Comparison of ENCODE assay signal across 10 cellular contexts in genomic region chr7:908159-908918, GRCh38. TPM values are rescaled to one million over a fixed set of nuclear protein-coding genes. Genes with fewer than 3 reads are reported as not detected.
DNase-seq lines count a peak whose midpoint lies in the region; ATAC-seq and TF ChIP-seq lines count a peak whose summit lies in the region.
"Had no signal": no experiment of that assay in that cellular context is flagged by ENCODE, and none has a peak within 500 bp of the region (broad histone marks: within the 10 kb centered on the region; RNA-seq: fewer than 3 reads in every experiment).

No MANE protein-coding gene starts in this region.

- CTCF ChIA-PET in RWPE1 (lab: Yijun Ruan, JAX) = interaction anchor here (0.6 to 2.1 kb wide), 12 partner anchors 10 to 1426 kb away, joined by 3 to 9 read pairs (median 5); partner anchors contain the start of gene ADAP1

- H3K14ac ChIP-seq in trophoblast cell (ENCODE audit: low read length) = peak overlapping the region; percentile 15

- ATAC-seq in GM18511 (IDR thresholded peaks at IDR 0.05; ENCODE audit: unreplicated experiment) = peak; percentile 12
- ATAC-seq in HG03196 (IDR thresholded peaks at IDR 0.05; ENCODE audit: unreplicated experiment) = peak; percentile 10
- ATAC-seq in GM18502 (IDR thresholded peaks at IDR 0.05; ENCODE audit: poor library complexity, unreplicated experiment) = no peak
- no peak for ATAC-seq in GM19452 (IDR thresholded peaks at IDR 0.05; ENCODE audit: unreplicated experiment)

- H3K27me3 Mint-ChIP-seq in chondrocyte (ENCODE audit: low read depth) = peaks cover 4% of the 10 kb centered on the region

- H3K27ac ChIP-seq in trophoblast cell (ENCODE audit: low read depth, low read length) = no peak overlapping the region
- H3K27ac ChIP-seq in RWPE1 = no peak overlapping the region; the same call in 1 of the 2 replicates
- H3K27ac ChIP-seq: uterus had no signal

- no peaks in the 10 kb centered on the region for H3K79me2 ChIP-seq in trophoblast cell (ENCODE audit: control insufficient read depth, insufficient read depth, low read length, poor library complexity)

- H3K23ac ChIP-seq in trophoblast cell (ENCODE audit: low read length) = no peak overlapping the region

- H3K4ac ChIP-seq in trophoblast cell (ENCODE audit: low read depth, low read length) = peak overlapping the region; percentile 9

- no peaks in the 10 kb centered on the region for H3K36me3 Mint-ChIP-seq in chondrocyte (ENCODE audit: low read depth)

- peaks cover 3% of the 10 kb centered on the region for H3K79me1 ChIP-seq in trophoblast cell (ENCODE audit: low read length)

- H2AK5ac ChIP-seq in trophoblast cell (ENCODE audit: low read length) = peak overlapping the region; percentile 72

- H3K27me3 ChIP-seq in trophoblast cell (ENCODE audit: insufficient read depth, low read length) = peaks cover 3% of the 10 kb centered on the region
- H3K27me3 ChIP-seq: uterus had no signal

- H2BK120ac ChIP-seq in trophoblast cell (ENCODE audit: insufficient read depth, low read length, poor library complexity) = peak overlapping the region; percentile 20

- H2BK12ac ChIP-seq in trophoblast cell (ENCODE audit: low read length) = peak overlapping the region; percentile 82

- no peaks in the 10 kb centered on the region for H3K9me3 Mint-ChIP-seq in chondrocyte (ENCODE audit: low read depth)

- no CpG with 5 or more reads among the region's 37 CpGs for WGBS in trophoblast cell (ENCODE audit: extremely low coverage, insufficient coverage, insufficient read length)

- peak overlapping the region; percentile 12 for H3K4me3 Mint-ChIP-seq in chondrocyte (ENCODE audit: unreplicated experiment)

- H3K27ac Mint-ChIP-seq in chondrocyte (ENCODE audit: unreplicated experiment) = peak overlapping the region; percentile 22

- no peak for TF ChIP-seq CTCF in chondrocyte (IDR thresholded peaks at IDR 0.05)
- TF ChIP-seq CTCF in RWPE1 (conservative IDR thresholded peaks at IDR 0.05; ENCODE audit: low read depth) = no peak

- peak overlapping the region; percentile 63 for H4K8ac ChIP-seq in trophoblast cell (ENCODE audit: low read depth, low read length)

- peaks cover 0 to 7% of the 10 kb centered on the region in 2 experiments for H3K4me1 ChIP-seq in trophoblast cell (ENCODE audit: control insufficient read depth in 1 of 2, insufficient read depth in 2 of 2, low read length in 2 of 2)

- H3K9me3 ChIP-seq in trophoblast cell (ENCODE audit: insufficient read depth, low read depth, low read length) = peaks cover 19% of the 10 kb centered on the region
- H3K9me3 ChIP-seq: mucosa of descending colon, uterus had no signal

- H3K4me2 ChIP-seq in trophoblast cell (ENCODE audit: low read length) = peak overlapping the region; percentile 55

- DNase-seq in chondrocyte (ENCODE audit: low spot score) (no peak), trophoblast cell (no peak), RWPE1 (ENCODE audit: low spot score) (no peak), hepatic stellate cell (ENCODE audit: low spot score) (no peak)

- POLR2A ChIA-PET in RWPE1 (lab: Yijun Ruan, JAX; ENCODE audit: low non-redundant PET) = interaction anchor here (0.7 kb wide), 1 partner anchor 10 kb away, joined by 3 read pairs; no protein-coding TSS in a partner anchor

- H3K4me1 Mint-ChIP-seq in chondrocyte (ENCODE audit: low read depth) = peaks cover 4% of the 10 kb centered on the region

- H3K36me3 ChIP-seq in trophoblast cell (ENCODE audit: control insufficient read depth in 1 of 2, insufficient read depth in 2 of 2, low read length in 2 of 2) = no peaks in the 10 kb centered on the region
- H3K36me3 ChIP-seq: uterus had no signal

- H2BK5ac ChIP-seq in trophoblast cell (ENCODE audit: low read depth, low read length, poor library complexity) = peak overlapping the region; percentile 18

- H3K18ac ChIP-seq in trophoblast cell (ENCODE audit: low read length) = peak overlapping the region; percentile 24

- peak overlapping the region; percentile 83 for H4K12ac ChIP-seq in trophoblast cell (ENCODE audit: low read depth, low read length)

- H3K9ac ChIP-seq in trophoblast cell (ENCODE audit: low read length) = no peak overlapping the region

- H2AFZ ChIP-seq in trophoblast cell (ENCODE audit: insufficient read depth, low read length, poor library complexity) = no peak overlapping the region

- H4K91ac ChIP-seq in trophoblast cell (ENCODE audit: low read depth, low read length) = peak overlapping the region; percentile 64

- no peak overlapping the region for H3K4me3 ChIP-seq in trophoblast cell (ENCODE audit: low read depth, low read length)
- H3K4me3 ChIP-seq: mucosa of descending colon, uterus had no signal

RNA-seq across cellular contexts. Expression of gene GET4, which starts 32.0 kb away (rescaled TPM):
- 26.8 to 34.7 TPM (median 28.0 TPM) in 3 replicates for total RNA-seq in chondrocyte
- 81.6 and 84.3 TPM in 2 replicates for polyA plus RNA-seq in trophoblast cell (2013)

RNA-seq across cellular contexts. Expression of gene ADAP1, which starts 46.1 kb away (rescaled TPM):
- total RNA-seq in chondrocyte = 3.9 to 7.0 TPM (median 6.7 TPM) in 3 replicates
- 1.0 and 1.4 TPM in 2 replicates for polyA plus RNA-seq in trophoblast cell (2013)

Comparison
In these comparisons a context has a peak if more than half of its experiments do, and no peak if none do; other contexts are left out.
1. ATAC-seq: peak in GM18511 (single experiment) and HG03196 (single experiment); none in GM18502 (single experiment) and GM19452 (single experiment).